Comparison of ENCODE assay signal across 16 cellular contexts in genomic region chr6:10144772-10145171, GRCh38.
"Had no signal": no experiment of that assay in that cellular context is flagged by ENCODE, and none has a peak within 500 bp of the region (broad histone marks: within the 10 kb centered on the region; RNA-seq: fewer than 3 reads in every experiment).

No MANE protein-coding gene starts in this region.

- DNase-seq: effector memory CD8-positive, alpha-beta T cell; erythroblast; head of caudate nucleus; kidney glomerular epithelial cell; mucosa of descending colon; naive thymus-derived CD8-positive, alpha-beta T cell; ovary; right cardiac atrium; stimulated activated CD4-positive, alpha-beta T cell treated with anti-CD3 and anti-CD28 coated beads, Interleukin-2, amount 100 ng/mL, for 48 hours; stimulated activated naive CD4-positive, alpha-beta T cell treated with Interleukin-2 at 50 U/mL for 16 hours; trophoblast cell had no signal

- H3K4me2 ChIP-seq: hepatocyte, smooth muscle cell had no signal

- H3K9me3 Mint-ChIP-seq: dendritic cell treated with granulocyte-macrophage colony-stimulating factor and Interleukin-4, amounts not matched to agents 40 ng/mL and 50 ng/mL, for 4 days had no signal

- H3K9me3 ChIP-seq: mucosa of descending colon, neutrophil, ovary had no signal

- H3K36me3 Mint-ChIP-seq: naive thymus-derived CD8-positive, alpha-beta T cell had no signal

- H3K27me3 Mint-ChIP-seq: effector memory CD8-positive, alpha-beta T cell had no signal

- H3K27me3 ChIP-seq: foreskin keratinocyte, hepatocyte, neutrophil, ovary had no signal

- H3K36me3 ChIP-seq: neutrophil, ovary had no signal

- H2AFZ ChIP-seq: hepatocyte had no signal

- ATAC-seq: effector memory CD8-positive, alpha-beta T cell; foreskin keratinocyte; mucosa of descending colon; naive thymus-derived CD8-positive, alpha-beta T cell; right cardiac atrium had no signal

- H3K4me3 Mint-ChIP-seq: dendritic cell treated with granulocyte-macrophage colony-stimulating factor and Interleukin-4, amounts not matched to agents 40 ng/mL and 50 ng/mL, for 4 days; effector memory CD8-positive, alpha-beta T cell; naive thymus-derived CD8-positive, alpha-beta T cell had no signal

- H3K27ac Mint-ChIP-seq: dendritic cell treated with granulocyte-macrophage colony-stimulating factor and Interleukin-4, amounts not matched to agents 40 ng/mL and 50 ng/mL, for 4 days; effector memory CD8-positive, alpha-beta T cell; naive thymus-derived CD8-positive, alpha-beta T cell had no signal

- H3K27ac ChIP-seq: foreskin keratinocyte, hepatocyte, neutrophil, ovary had no signal

- H3K4me3 ChIP-seq: hepatocyte, mucosa of descending colon, ovary, smooth muscle cell had no signal

- H3K79me2 ChIP-seq: hepatocyte had no signal
